Comparison of ENCODE assay signal across 22 cellular contexts in genomic region chr2:226712941-226713340, GRCh38.
"Had no signal": no experiment of that assay in that cellular context is flagged by ENCODE, and none has a peak within 500 bp of the region (broad histone marks: within the 10 kb centered on the region; RNA-seq: fewer than 3 reads in every experiment).

No MANE protein-coding gene starts in this region.

- DNase-seq: islet precursor cell; left ventricle myocardium inferior; mesendoderm; midbrain; mucosa of descending colon; naive thymus-derived CD4-positive, alpha-beta T cell; ovary; right lobe of liver; stimulated activated CD4-positive, alpha-beta T cell treated with anti-CD3 and anti-CD28 coated beads, Interleukin-12 subunit alpha, Interleukin-12 subunit beta, amount 100 ng/mL, for 4 hours; stimulated activated CD4-positive, alpha-beta T cell treated with anti-CD3 and anti-CD28 coated beads, Interleukin-4, amount 100 ng/mL, for 24 hours; stimulated activated naive CD4-positive, alpha-beta T cell; substantia nigra; uterus had no signal

- ATAC-seq: mucosa of descending colon; naive thymus-derived CD4-positive, alpha-beta T cell; natural killer cell treated with Interleukin-12 subunit alpha and Interleukin-12 subunit beta and Interleukin-15 and Interleukin-18, amount 100 ng/mL, for 72 hours; right lobe of liver; stimulated activated effector memory CD8-positive, alpha-beta T cell treated with anti-CD3 and anti-CD28 coated beads, Interleukin-12 subunit alpha, Interleukin-12 subunit beta, amount 100 ng/mL, for 72 hours had no signal

- H3K27ac Mint-ChIP-seq: naive thymus-derived CD4-positive, alpha-beta T cell; natural killer cell treated with Interleukin-12 subunit alpha and Interleukin-12 subunit beta and Interleukin-15 and Interleukin-18, amount 100 ng/mL, for 72 hours; progenitor cell of endocrine pancreas; stimulated activated effector memory CD8-positive, alpha-beta T cell treated with anti-CD3 and anti-CD28 coated beads, Interleukin-12 subunit alpha, Interleukin-12 subunit beta, amount 100 ng/mL, for 72 hours; stimulated activated naive CD8-positive, alpha-beta T cell treated with anti-CD3 and anti-CD28 coated beads, Interleukin-15, Interleukin-2, amounts not matched to agents 100 ng/mL and 50 ng/mL, for 24 hours; type B pancreatic cell had no signal

- H3K36me3 ChIP-seq: left ventricle myocardium inferior, ovary, right atrium auricular region, right lobe of liver, tibial nerve, uterus had no signal

- H3K27me3 Mint-ChIP-seq: progenitor cell of endocrine pancreas, type B pancreatic cell had no signal

- H3K9me3 ChIP-seq: left ventricle myocardium inferior, mucosa of descending colon, ovary, right atrium auricular region, right lobe of liver, tibial nerve, uterus had no signal

- H3K4me3 ChIP-seq: left ventricle myocardium inferior, lung, mucosa of descending colon, ovary, right atrium auricular region, right lobe of liver, smooth muscle cell, tibial nerve, uterus had no signal

- H3K4me1 ChIP-seq: left ventricle myocardium inferior, right atrium auricular region, right lobe of liver, tibial nerve, uterus had no signal

- H3K9me3 Mint-ChIP-seq: natural killer cell treated with Interleukin-12 subunit alpha and Interleukin-12 subunit beta and Interleukin-15 and Interleukin-18, amount 100 ng/mL, for 72 hours; stimulated activated effector memory CD8-positive, alpha-beta T cell treated with anti-CD3 and anti-CD28 coated beads, Interleukin-12 subunit alpha, Interleukin-12 subunit beta, amount 100 ng/mL, for 72 hours; stimulated activated naive CD8-positive, alpha-beta T cell treated with anti-CD3 and anti-CD28 coated beads, Interleukin-15, Interleukin-2, amounts not matched to agents 100 ng/mL and 50 ng/mL, for 24 hours; type B pancreatic cell had no signal

- H3K4me3 Mint-ChIP-seq: naive thymus-derived CD4-positive, alpha-beta T cell; natural killer cell treated with Interleukin-12 subunit alpha and Interleukin-12 subunit beta and Interleukin-15 and Interleukin-18, amount 100 ng/mL, for 72 hours; stimulated activated effector memory CD8-positive, alpha-beta T cell treated with anti-CD3 and anti-CD28 coated beads, Interleukin-12 subunit alpha, Interleukin-12 subunit beta, amount 100 ng/mL, for 72 hours; stimulated activated naive CD8-positive, alpha-beta T cell treated with anti-CD3 and anti-CD28 coated beads, Interleukin-15, Interleukin-2, amounts not matched to agents 100 ng/mL and 50 ng/mL, for 24 hours; type B pancreatic cell had no signal

- H3K27me3 ChIP-seq: ovary, right atrium auricular region, right lobe of liver, tibial nerve, uterus had no signal

- H3K27ac ChIP-seq: left ventricle myocardium inferior, ovary, right atrium auricular region, right lobe of liver, tibial nerve, uterus had no signal
